In the genomic region with DNA sequence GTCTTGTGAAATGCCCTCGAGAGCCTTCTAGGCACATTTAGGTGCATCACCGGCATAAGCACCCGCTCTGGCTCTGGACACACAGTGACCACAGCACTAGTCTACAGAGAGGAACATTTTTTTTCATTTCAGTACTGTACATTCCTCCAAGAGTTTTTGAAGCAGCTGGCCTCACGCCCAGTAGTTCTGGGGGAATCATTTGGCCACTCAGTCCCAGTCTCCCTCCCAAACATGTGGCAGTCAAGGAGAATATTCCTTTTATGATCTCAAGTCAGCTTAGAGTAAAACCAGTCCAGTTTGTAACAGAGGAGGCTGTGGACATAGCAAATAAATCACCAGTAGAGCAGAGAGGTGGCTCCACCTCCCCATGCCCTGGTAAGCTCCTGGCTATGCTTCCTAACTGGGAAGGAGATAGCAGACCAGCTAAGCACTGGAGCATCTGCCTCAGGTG, we compare ENCODE assay signal across 13 cellular contexts. TPM values are rescaled to one million over a fixed set of nuclear protein-coding genes. Genes with fewer than 3 reads are reported as not detected.
DNase-seq lines count a peak whose midpoint lies in the region; TF ChIP-seq lines count a peak whose summit lies in the region.
"Had no signal": no experiment of that assay in that cellular context is flagged by ENCODE, and none has a peak within 500 bp of the region (broad histone marks: within the 10 kb centered on the region; RNA-seq: fewer than 3 reads in every experiment).

No MANE protein-coding gene starts in this region.

- DNase-seq in DMS53 treated with DMSO at 0.1 percent for 48 hours (lab: John Stamatoyannopoulos, UW; ENCODE audit: unreplicated experiment): peak; percentile 2
- DNase-seq in amniotic epithelial cell (ENCODE audit: low read depth): peak; percentile 95
- peak; percentile 54 for DNase-seq in hepatic stellate cell (ENCODE audit: low spot score)
- peak; percentile 92 for DNase-seq in sigmoid colon
- no peak for DNase-seq in activated CD4-positive, alpha-beta T cell treated with anti-CD3 and anti-CD28 coated beads, Interleukin-2, amount 10 ng/mL, durations not matched to agents 24 days and 14 days
- DNase-seq in NCI-H1048 (lab: John Stamatoyannopoulos, UW): no peak
- no peak for DNase-seq in NCI-H2227 (lab: John Stamatoyannopoulos, UW; ENCODE audit: unreplicated experiment)
- no peak for DNase-seq in glutamatergic neuron
- DNase-seq: activated T-cell treated with anti-CD3 and anti-CD28 coated beads, Interleukin-2, amount 50 U/mL, for 72 hours; NCI-H1105; nucleus accumbens had no signal

- no peaks in the 10 kb centered on the region for H3K9me3 ChIP-seq in sigmoid colon

- peak overlapping the region; percentile 66 to 79 (median 75) for H3K27ac ChIP-seq in sigmoid colon
- H3K27ac ChIP-seq: HL-60 had no signal

- peak in 3 of 4 donors; percentile 71 to 76 (median 72) for TF ChIP-seq EP300 in sigmoid colon (IDR thresholded peaks at IDR 0.05)

- H3K4me1 Mint-ChIP-seq in activated CD4-positive, alpha-beta T cell treated with anti-CD3 and anti-CD28 coated beads, Interleukin-2, amount 10 ng/mL, durations not matched to agents 24 days and 14 days: no peaks in the 10 kb centered on the region
- peaks cover 18% of the 10 kb centered on the region for H3K4me1 Mint-ChIP-seq in glutamatergic neuron (ENCODE audit: low read depth, unreplicated experiment)

- WGBS in sigmoid colon, 2 donors: 65 to 78% methylated on average over 4 of the region's 4 CpGs

- peaks cover 0 to 59% (median 47%) of the 10 kb centered on the region in 4 donors for H3K4me1 ChIP-seq in sigmoid colon

- no peak for TF ChIP-seq POLR2A in sigmoid colon (IDR thresholded peaks at IDR 0.05)

- H3K27me3 ChIP-seq in sigmoid colon: no peaks in the 10 kb centered on the region

- TF ChIP-seq CTCF in sigmoid colon (IDR thresholded peaks at IDR 0.05): no peak
- TF ChIP-seq CTCF in glutamatergic neuron (IDR thresholded peaks at IDR 0.05; ENCODE audit: partially characterized antibody, unreplicated experiment): no peak

- no peaks in the 10 kb centered on the region for H3K36me3 Mint-ChIP-seq in activated CD4-positive, alpha-beta T cell treated with anti-CD3 and anti-CD28 coated beads, Interleukin-2, amount 10 ng/mL, durations not matched to agents 24 days and 14 days (ENCODE audit: low read depth)
- peaks cover 9% of the 10 kb centered on the region for H3K36me3 Mint-ChIP-seq in glutamatergic neuron (ENCODE audit: unreplicated experiment)
- H3K36me3 Mint-ChIP-seq: type B pancreatic cell had no signal

- intact Hi-C loops in sigmoid colon (cut with DNase I): loop anchor here (1.0 to 5.0 kb wide), 3 partner anchors 53 to 262 kb away; no protein-coding TSS in a partner anchor
- intact Hi-C loops in activated CD4-positive, alpha-beta T cell treated with anti-CD3 and anti-CD28 coated beads, Interleukin-2, amount 10 ng/mL, durations not matched to agents 24 days and 14 days (cut with micrococcal nuclease): no loop called here

- no peaks in the 10 kb centered on the region for H3K36me3 ChIP-seq in sigmoid colon

- H3K27ac Mint-ChIP-seq in activated CD4-positive, alpha-beta T cell treated with anti-CD3 and anti-CD28 coated beads, Interleukin-2, amount 10 ng/mL, durations not matched to agents 24 days and 14 days: no peak overlapping the region
- no peak overlapping the region for H3K27ac Mint-ChIP-seq in glutamatergic neuron (ENCODE audit: unreplicated experiment)
- H3K27ac Mint-ChIP-seq: activated T-cell treated with anti-CD3 and anti-CD28 coated beads, Interleukin-2, amount 50 U/mL, for 72 hours; type B pancreatic cell had no signal

- H3K4me3 Mint-ChIP-seq in activated CD4-positive, alpha-beta T cell treated with anti-CD3 and anti-CD28 coated beads, Interleukin-2, amount 10 ng/mL, durations not matched to agents 24 days and 14 days: no peak overlapping the region
- H3K4me3 Mint-ChIP-seq in glutamatergic neuron (ENCODE audit: unreplicated experiment): no peak overlapping the region
- H3K4me3 Mint-ChIP-seq: activated T-cell treated with anti-CD3 and anti-CD28 coated beads, Interleukin-2, amount 50 U/mL, for 72 hours; type B pancreatic cell had no signal

- H3K27me3 Mint-ChIP-seq in activated CD4-positive, alpha-beta T cell treated with anti-CD3 and anti-CD28 coated beads, Interleukin-2, amount 10 ng/mL, durations not matched to agents 24 days and 14 days: no peaks in the 10 kb centered on the region
- H3K27me3 Mint-ChIP-seq in glutamatergic neuron (ENCODE audit: unreplicated experiment): peaks cover 3% of the 10 kb centered on the region

- no peaks in the 10 kb centered on the region for H3K9me3 Mint-ChIP-seq in activated CD4-positive, alpha-beta T cell treated with anti-CD3 and anti-CD28 coated beads, Interleukin-2, amount 10 ng/mL, durations not matched to agents 24 days and 14 days
- H3K9me3 Mint-ChIP-seq in glutamatergic neuron (ENCODE audit: unreplicated experiment): no peaks in the 10 kb centered on the region
- H3K9me3 Mint-ChIP-seq: activated T-cell treated with anti-CD3 and anti-CD28 coated beads, Interleukin-2, amount 50 U/mL, for 72 hours; type B pancreatic cell had no signal

- no peak overlapping the region for H3K4me3 ChIP-seq in sigmoid colon

RNA-seq across cellular contexts. Expression of a gene that starts 48.1 kb away (rescaled TPM):
- total RNA-seq in sigmoid colon (10 to 100 TPM in 2 of 4 donors, 1 to 10 TPM in 2; 5.4 to 18.7 (median 10.1) TPM), glutamatergic neuron (ENCODE audit: unreplicated experiment) (not detected)
- polyA plus RNA-seq in sigmoid colon: 1 to 10 TPM in 1 of 3 donors, under 1 TPM in 2; 0.23 to 3.8 (median 0.60) TPM
- not detected in 2 replicates for total RNA-seq in activated CD4-positive, alpha-beta T cell treated with anti-CD3 and anti-CD28 coated beads, Interleukin-2, amount 10 ng/mL, durations not matched to agents 24 days and 14 days
- total RNA-seq: activated T-cell treated with anti-CD3 and anti-CD28 coated beads, Interleukin-2, amount 50 U/mL, for 72 hours had no signal

Comparison
In these comparisons a context has a peak if more than half of its experiments do, and no peak if none do; other contexts are left out.
1. DNase-seq: peak in DMS53 treated with DMSO at 0.1 percent for 48 hours (single experiment), amniotic epithelial cell (single experiment), hepatic stellate cell (single experiment) and sigmoid colon (single experiment); none in activated CD4-positive, alpha-beta T cell treated with anti-CD3 and anti-CD28 coated beads, Interleukin-2, amount 10 ng/mL, durations not matched to agents 24 days and 14 days (single experiment), NCI-H1048 (single experiment), NCI-H2227 (single experiment) and glutamatergic neuron (single experiment).